ENCODE assay signal across 1 cellular context in genomic region chr20:16573011-16573965, GRCh38.
A peak's percentile ranks its signal among the peaks of the same experiment; 100 is the strongest.
TF ChIP-seq lines count a peak whose summit lies in the region.

KIF16B (minus strand) TSS chr20:16573448; CDS start chr20:16573275, 173 bp downstream.

TF ChIP-seq in K562, 482 proteins besides CTCF, POLR2A, EP300 and RAD21 (continued from another document):
- TF ChIP-seq PRDM10 (IDR thresholded peaks at IDR 0.05; ENCODE audit: partially characterized antibody) (peak; percentile 57), BCOR (IDR thresholded peaks at IDR 0.05) (peak; percentile 91), ZHX1 (conservative IDR thresholded peaks at IDR 0.05; ENCODE audit: low read length) (no peak), RBBP5 (IDR thresholded peaks at IDR 0.05; ENCODE audit: borderline replicate concordance, insufficient read depth, low read length, poor library complexity, severe bottlenecking) (peak; percentile 43), OTX1 (CRISPR knock-in tag; IDR thresholded peaks at IDR 0.05) (no peak), HCFC1 (IDR thresholded peaks at IDR 0.05; ENCODE audit: low read depth, low read length) (peak; percentile 45), ZNF586 (CRISPR knock-in tag; conservative IDR thresholded peaks at IDR 0.05) (no peak), MITF (IDR thresholded peaks at IDR 0.05) (no peak), ETV5 (CRISPR knock-in tag; IDR thresholded peaks at IDR 0.05; ENCODE audit: low read depth) (no peak), HMGN3 (IDR thresholded peaks at IDR 0.05; ENCODE audit: borderline replicate concordance, extremely low read depth, insufficient read length, low read depth, low read length) (peak; percentile 61), ESRRA (IDR thresholded peaks at IDR 0.05; ENCODE audit: borderline replicate concordance, low read depth) (peak; percentile 58), RFX7 (CRISPR knock-in tag; IDR thresholded peaks at IDR 0.05) (no peak), ZNF121 (CRISPR knock-in tag; conservative IDR thresholded peaks at IDR 0.05) (no peak), ZEB2 (IDR thresholded peaks at IDR 0.05) (no peak), RBM25 (IDR thresholded peaks at IDR 0.05; ENCODE audit: low read depth, low read length, severe bottlenecking) (peak; percentile 95), ZNF384 (IDR thresholded peaks at IDR 0.05; ENCODE audit: low read depth, low read length) (peak; percentile 38; the same call in 1 of the 2 replicates), RB1 (IDR thresholded peaks at IDR 0.05; ENCODE audit: low read depth) (peak; percentile 67), KLF13 (tag; IDR thresholded peaks at IDR 0.05; ENCODE audit: borderline replicate concordance, low read depth) (peak; percentile 75; the same call in 1 of the 2 replicates), TAF1 (IDR thresholded peaks at IDR 0.05; ENCODE audit: control insufficient read depth, extremely low read depth, insufficient read depth, low read length, severe bottlenecking) (peak; percentile 24), ELK3 (CRISPR knock-in tag; IDR thresholded peaks at IDR 0.05) (no peak), CREB3L1 (IDR thresholded peaks at IDR 0.05; ENCODE audit: borderline replicate concordance, low read depth) (peak; percentile 33; the same call in 1 of the 2 replicates), POLR2G (IDR thresholded peaks at IDR 0.05; ENCODE audit: low read depth, low read length) (peak; percentile 78), ZNF551 (CRISPR knock-in tag; IDR thresholded peaks at IDR 0.05) (no peak), SP1 (CRISPR knock-in tag; IDR thresholded peaks at IDR 0.05) (peak; percentile 66), E2F6 (IDR thresholded peaks at IDR 0.05; ENCODE audit: borderline replicate concordance in 1 of 2, extremely low read depth in 1 of 2, insufficient read depth in 1 of 2, insufficient read length in 1 of 2, low read depth in 1 of 2, low read length in 1 of 2, poor library complexity in 1 of 2, severe bottlenecking in 1 of 2) (peak; percentile 12 to 24), SMARCA5 (IDR thresholded peaks at IDR 0.05) (peak; percentile 84; the same call in 1 of the 2 replicates), MAX (CRISPR knock-in tag; IDR thresholded peaks at IDR 0.05) (peak; percentile 58), KDM4B (IDR thresholded peaks at IDR 0.05; ENCODE audit: borderline replicate concordance in 2 of 2, low read depth in 1 of 2) (0 out of 4 replicates have a peak, but pooled peaks of 1 of the 2 experiments have one; percentile 35), PHF8 (IDR thresholded peaks at IDR 0.05; ENCODE audit: borderline replicate concordance, low read length) (peak; percentile 61; the same call in 1 of the 2 replicates), TFAP4 (CRISPR knock-in tag; IDR thresholded peaks at IDR 0.05; ENCODE audit: borderline replicate concordance) (peak; percentile 69; the same call in 1 of the 2 replicates), BRD9 (IDR thresholded peaks at IDR 0.05; ENCODE audit: low read depth, partially characterized antibody) (no peak), TEAD2 (tag; IDR thresholded peaks at IDR 0.05) (no peak), VEZF1 (CRISPR knock-in tag; IDR thresholded peaks at IDR 0.05) (peak; percentile 98), CBX1 (IDR thresholded peaks at IDR 0.05; ENCODE audit: low read depth) (peak; percentile 86; the same call in 1 of the 2 replicates), CXXC5 (CRISPR knock-in tag; IDR thresholded peaks at IDR 0.05) (peak; percentile 16), HDAC1 (IDR thresholded peaks at IDR 0.05) (0 out of 4 replicates have a peak, but pooled peaks of 1 of the 2 experiments have one; percentile 28), EP400 (IDR thresholded peaks at IDR 0.05) (peak; percentile 74), SIN3A (IDR thresholded peaks at IDR 0.05; ENCODE audit: borderline replicate concordance in 2 of 2, control insufficient read depth in 1 of 2, low read depth in 2 of 2, low read length in 2 of 2) (peak; percentile 33 to 63; a peak in 1 of 4 replicates), RCOR1 (IDR thresholded peaks at IDR 0.05; ENCODE audit: borderline replicate concordance in 1 of 2, low read depth in 2 of 2, low read length in 2 of 2) (peak; percentile 40 to 64; a peak in 1 of 4 replicates), MNT (conservative IDR thresholded peaks at IDR 0.05) (peak; percentile 54 to 64; a peak in 3 of 4 replicates), NEUROD1 (IDR thresholded peaks at IDR 0.05; ENCODE audit: borderline replicate concordance, low read depth, low read length, partially characterized antibody) (peak; percentile 99), USF1 (CRISPR knock-in tag; IDR thresholded peaks at IDR 0.05) (peak; percentile 61)
